Comparison of ENCODE assay signal across 8 cellular contexts in genomic region chr2:181058378-181059269, GRCh38.
DNase-seq lines count a peak whose midpoint lies in the region; ATAC-seq and TF ChIP-seq lines count a peak whose summit lies in the region.

No MANE protein-coding gene starts in this region.

- POLR2A ChIA-PET in CD4-positive, alpha-beta T cell (lab: Charles Lee) = interaction anchor here (1.4 kb wide), 1 partner anchor 78 kb away, joined by 5 read pairs; the partner anchor contains the start of gene UBE2E3

- CTCF ChIA-PET in CD4-positive, alpha-beta T cell (lab: Charles Lee) = interaction anchor here (0.6 to 3.0 kb wide), 12 partner anchors 10 to 973 kb away, joined by 3 to 11 read pairs (median 4); partner anchors contain the start of gene UBE2E3

- H3K27me3 Mint-ChIP-seq in CD4-positive, alpha-beta T cell = no peaks in the 10 kb centered on the region

- no peaks in the 10 kb centered on the region for H4K20me1 ChIP-seq in osteoblast (ENCODE audit: insufficient read depth, low read length)

- H3K27me3 ChIP-seq in CD4-positive, alpha-beta T cell (ENCODE audit: control insufficient read depth, insufficient read depth, low read length) = no peaks in the 10 kb centered on the region
- H3K27me3 ChIP-seq in osteoblast (ENCODE audit: insufficient read depth, low read length) = no peaks in the 10 kb centered on the region

- intact Hi-C loops in CD4-positive, alpha-beta T cell (cut with DNase I, micrococcal nuclease) = loop anchor here (1.0 to 10.0 kb wide), 4 partner anchors 74 to 933 kb away; partner anchors contain the start of gene UBE2E3 (in 2 of the 2)

- no peak overlapping the region for H2AFZ ChIP-seq in osteoblast (ENCODE audit: low read length)

- no peaks in the 10 kb centered on the region for H3K4me1 ChIP-seq in osteoblast (ENCODE audit: insufficient read depth, low read length)

- no peak overlapping the region for H3K4me3 Mint-ChIP-seq in CD4-positive, alpha-beta T cell

- no peaks in the 10 kb centered on the region for H3K9me3 Mint-ChIP-seq in CD4-positive, alpha-beta T cell

- peaks cover 77% of the 10 kb centered on the region for H3K79me2 ChIP-seq in osteoblast (ENCODE audit: insufficient read depth, low read length)

- H3K4me3 ChIP-seq in SK-N-MC (no peak overlapping the region), osteoblast (ENCODE audit: insufficient read depth, low read length) (no peak overlapping the region)

- peak; percentile 92 for TF ChIP-seq CTCF in CD4-positive, alpha-beta T cell (IDR thresholded peaks at IDR 0.05)
- TF ChIP-seq CTCF in osteoblast (IDR thresholded peaks at IDR 0.05; ENCODE audit: extremely low read depth, low read depth, low read length) = peak; percentile 72

- H3K4me2 ChIP-seq in osteoblast (ENCODE audit: insufficient read depth, low read length) = no peak overlapping the region

- peaks cover 23% of the 10 kb centered on the region for H3K36me3 ChIP-seq in SK-N-MC (ENCODE audit: insufficient read depth, low read length)
- peaks cover 3% of the 10 kb centered on the region for H3K36me3 ChIP-seq in osteoblast (ENCODE audit: insufficient read depth, low read length)

- no peak for ATAC-seq in CD4-positive, alpha-beta T cell (ENCODE audit: poor library complexity)
- ATAC-seq in GM18520 (IDR thresholded peaks at IDR 0.05; ENCODE audit: unreplicated experiment) = peak; percentile 42
- peak; percentile 82 for ATAC-seq in HG03442 (IDR thresholded peaks at IDR 0.05; ENCODE audit: unreplicated experiment)

- H3K27ac Mint-ChIP-seq in CD4-positive, alpha-beta T cell = no peak overlapping the region

- H3K27ac ChIP-seq in CD4-positive, alpha-beta T cell (ENCODE audit: low read depth, low read length) = no peak overlapping the region
- H3K27ac ChIP-seq in SK-N-MC (peak overlapping the region; percentile 21; the same call in 1 of the 2 replicates), osteoblast (ENCODE audit: low read depth, low read length) (no peak overlapping the region)

- peak in 7 of 10 experiments; percentile 3 to 27 (median 18) for DNase-seq in CD4-positive, alpha-beta T cell
- DNase-seq in SK-N-MC (ENCODE audit: low read depth, low spot score) (no peak), dermis microvascular lymphatic vessel endothelial cell (ENCODE audit: low read depth in 2 of 2) (peak; percentile 40 to 61), osteoblast (ENCODE audit: insufficient read length, low spot score, missing footprints) (no peak), NCI-H146 (lab: John Stamatoyannopoulos, UW) (no peak), EL (no peak)

- peaks cover 20% of the 10 kb centered on the region for H3K36me3 Mint-ChIP-seq in CD4-positive, alpha-beta T cell (ENCODE audit: low read depth)

- H3K9me3 ChIP-seq in CD4-positive, alpha-beta T cell (ENCODE audit: control insufficient read depth, low read length) = no peaks in the 10 kb centered on the region
- H3K9me3 ChIP-seq in SK-N-MC (ENCODE audit: low read depth, low read length) = no peaks in the 10 kb centered on the region
- H3K9me3 ChIP-seq in osteoblast (ENCODE audit: low read depth, low read length) = no peaks in the 10 kb centered on the region

- no peak overlapping the region for H3K9ac ChIP-seq in SK-N-MC (ENCODE audit: insufficient read length)

- H3K4me1 Mint-ChIP-seq in CD4-positive, alpha-beta T cell (ENCODE audit: low read depth) = peaks cover 9% of the 10 kb centered on the region

Comparison
In these comparisons a context has a peak if more than half of its experiments do, and no peak if none do; other contexts are left out.
1. DNase-seq: peak in CD4-positive, alpha-beta T cell (7 of 10) and dermis microvascular lymphatic vessel endothelial cell (2 of 2); none in SK-N-MC (single experiment), osteoblast (single experiment), NCI-H146 (single experiment) and EL (single experiment).